In genomic region chr7:18541871-18542212, GRCh38 we compare ENCODE assay signal across 1 cellular context.
TF ChIP-seq lines count a peak whose summit lies in the region.

No MANE protein-coding gene starts in this region.

TF ChIP-seq in IMR-90, 13 proteins besides CTCF, POLR2A, EP300 and RAD21 (continued from another document):
- TF ChIP-seq, protein P1, sequence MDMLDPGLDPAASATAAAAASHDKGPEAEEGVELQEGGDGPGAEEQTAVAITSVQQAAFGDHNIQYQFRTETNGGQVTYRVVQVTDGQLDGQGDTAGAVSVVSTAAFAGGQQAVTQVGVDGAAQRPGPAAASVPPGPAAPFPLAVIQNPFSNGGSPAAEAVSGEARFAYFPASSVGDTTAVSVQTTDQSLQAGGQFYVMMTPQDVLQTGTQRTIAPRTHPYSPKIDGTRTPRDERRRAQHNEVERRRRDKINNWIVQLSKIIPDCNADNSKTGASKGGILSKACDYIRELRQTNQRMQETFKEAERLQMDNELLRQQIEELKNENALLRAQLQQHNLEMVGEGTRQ (IDR thresholded peaks at IDR 0.05; ENCODE audit: low read depth, low read length) = no peak
- TF ChIP-seq FOS (IDR thresholded peaks at IDR 0.05; ENCODE audit: low read depth, low read length) (no peak), NFE2L2 (IDR thresholded peaks at IDR 0.05; ENCODE audit: low read depth, low read length) (no peak), MAFK (IDR thresholded peaks at IDR 0.05; ENCODE audit: low read depth, low read length) (no peak), MAZ (IDR thresholded peaks at IDR 0.05; ENCODE audit: borderline replicate concordance, low read depth, low read length) (no peak), RCOR1 (IDR thresholded peaks at IDR 0.05; ENCODE audit: insufficient replicate concordance, low read length) (no peak), MXI1 (IDR thresholded peaks at IDR 0.05; ENCODE audit: borderline replicate concordance, low read depth, low read length) (no peak), SMC3 (IDR thresholded peaks at IDR 0.05; ENCODE audit: low read depth, low read length) (no peak), RFX5 (IDR thresholded peaks at IDR 0.05; ENCODE audit: low read depth, low read length) (no peak), CHD1 (IDR thresholded peaks at IDR 0.05; ENCODE audit: low read depth, low read length) (no peak), CEBPB (IDR thresholded peaks at IDR 0.05; ENCODE audit: low read depth, low read length) (no peak)
- TF ChIP-seq, protein P2, sequence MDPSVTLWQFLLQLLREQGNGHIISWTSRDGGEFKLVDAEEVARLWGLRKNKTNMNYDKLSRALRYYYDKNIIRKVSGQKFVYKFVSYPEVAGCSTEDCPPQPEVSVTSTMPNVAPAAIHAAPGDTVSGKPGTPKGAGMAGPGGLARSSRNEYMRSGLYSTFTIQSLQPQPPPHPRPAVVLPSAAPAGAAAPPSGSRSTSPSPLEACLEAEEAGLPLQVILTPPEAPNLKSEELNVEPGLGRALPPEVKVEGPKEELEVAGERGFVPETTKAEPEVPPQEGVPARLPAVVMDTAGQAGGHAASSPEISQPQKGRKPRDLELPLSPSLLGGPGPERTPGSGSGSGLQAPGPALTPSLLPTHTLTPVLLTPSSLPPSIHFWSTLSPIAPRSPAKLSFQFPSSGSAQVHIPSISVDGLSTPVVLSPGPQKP (IDR thresholded peaks at IDR 0.05; ENCODE audit: borderline replicate concordance, low read depth, low read length) = no peak
